ENCODE assay signal across 26 cellular contexts in genomic region chr13:45773236-45773635, GRCh38.
DNase-seq lines count a peak whose midpoint lies in the region; ATAC-seq and TF ChIP-seq lines count a peak whose summit lies in the region.
"Had no signal": no experiment of that assay in that cellular context is flagged by ENCODE, and none has a peak within 500 bp of the region (broad histone marks: within the 10 kb centered on the region; RNA-seq: fewer than 3 reads in every experiment).

No MANE protein-coding gene starts in this region.

- H3K4me2 ChIP-seq in mammary epithelial cell (ENCODE audit: insufficient read depth, low read depth, low read length), result peak overlapping the region; percentile 49

- no peaks in the 10 kb centered on the region for H3K27me3 ChIP-seq in mammary epithelial cell (ENCODE audit: insufficient read depth, low read length)
- H3K27me3 ChIP-seq: ascending aorta, SJSA1 had no signal

- H3K9me3 Mint-ChIP-seq in type B pancreatic cell, result peaks cover 6% of the 10 kb centered on the region
- H3K9me3 Mint-ChIP-seq: activated T-cell treated with anti-CD3 and anti-CD28 coated beads, Interleukin-2, amount 50 U/mL, for 72 hours; stimulated activated naive B cell treated with anti-CD40 and anti-IgM and Interleukin-4, amounts not matched to agents 10 μg/mL and 1 μg/mL and 100 μg/mL, for 72 hours had no signal

- peaks cover 16% of the 10 kb centered on the region for H3K4me1 Mint-ChIP-seq in type B pancreatic cell (ENCODE audit: unreplicated experiment)
- H3K4me1 Mint-ChIP-seq: stimulated activated naive B cell treated with anti-CD40 and anti-IgM and Interleukin-4, amounts not matched to agents 10 μg/mL and 1 μg/mL and 100 μg/mL, for 72 hours had no signal

- H3K79me2 ChIP-seq in mammary epithelial cell (ENCODE audit: insufficient read depth, low read length), result no peaks in the 10 kb centered on the region

- DNase-seq in EL (peak; percentile 25), NCI-H146 treated with DMSO at 0.1 percent for 48 hours (lab: John Stamatoyannopoulos, UW; ENCODE audit: unreplicated experiment) (peak; percentile 31), mammary epithelial cell (peak; percentile 65), iris pigment epithelial cell (ENCODE audit: low read depth) (peak; percentile 49), NCI-H2227 (lab: John Stamatoyannopoulos, UW; ENCODE audit: unreplicated experiment) (no peak), type B pancreatic cell (ENCODE audit: extremely low spot score, unreplicated experiment) (no peak)
- DNase-seq in effector CD4-positive, alpha-beta T cell, result no peak
- DNase-seq: activated CD4-positive, alpha-beta T cell treated with anti-CD3 and anti-CD28 coated beads for 4 hours; activated naive CD4-positive, alpha-beta T cell treated with anti-CD3 and anti-CD28 coated beads, Interleukin-2, amount 50 U/mL, for 16 hours; activated T-cell treated with anti-CD3 and anti-CD28 coated beads, Interleukin-2, amount 50 U/mL, for 72 hours; KG1; left ventricle myocardium inferior; NCI-H1930; NCI-H446; NK-92 treated with Interleukin-12 subunit alpha and Interleukin-12 subunit beta, amount 100 ng/mL, for 24 hours; small intestine; stimulated activated naive B cell treated with anti-CD40 and anti-IgM and Interleukin-4, amounts not matched to agents 10 μg/mL and 1 μg/mL and 100 μg/mL, for 72 hours; T-helper 17 cell had no signal

- H3K9ac ChIP-seq in mammary epithelial cell (ENCODE audit: insufficient read depth, low read length), result no peak overlapping the region

- CTCF ChIA-PET in mammary epithelial cell (lab: Charles Lee; ENCODE audit: low non-redundant PET), result no interaction called here

- H3K4me1 ChIP-seq in mammary epithelial cell (ENCODE audit: insufficient read depth, low read length), result peaks cover 9% of the 10 kb centered on the region
- H3K4me1 ChIP-seq: ascending aorta, left ventricle myocardium inferior had no signal

- no peak for ATAC-seq in GM19455 (IDR thresholded peaks at IDR 0.05; ENCODE audit: unreplicated experiment)
- ATAC-seq: activated T-cell treated with anti-CD3 and anti-CD28 coated beads, Interleukin-2, amount 50 U/mL, for 72 hours; HCT116; Panc1; stimulated activated naive B cell treated with anti-CD40 and anti-IgM and Interleukin-4, amounts not matched to agents 10 μg/mL and 1 μg/mL and 100 μg/mL, for 72 hours; T-helper 17 cell had no signal

- H3K36me3 ChIP-seq in mammary epithelial cell (ENCODE audit: insufficient read depth, low read length), result no peaks in the 10 kb centered on the region
- H3K36me3 ChIP-seq: ascending aorta, left ventricle myocardium inferior, SJSA1, thoracic aorta had no signal

- H3K4me3 ChIP-seq in mammary epithelial cell (replicated peaks in 1 of 3; ENCODE audit: insufficient read depth in 1 of 3, low read depth in 2 of 3, low read length in 3 of 3), result no peak overlapping the region
- H3K4me3 ChIP-seq: ascending aorta, left ventricle myocardium inferior, SJSA1, thoracic aorta had no signal

- no peak overlapping the region for H2AFZ ChIP-seq in mammary epithelial cell (ENCODE audit: low read depth, low read length)

- peaks cover 9% of the 10 kb centered on the region for H3K27me3 Mint-ChIP-seq in type B pancreatic cell

- H3K27ac Mint-ChIP-seq in type B pancreatic cell, result no peak overlapping the region
- H3K27ac Mint-ChIP-seq: activated T-cell treated with anti-CD3 and anti-CD28 coated beads, Interleukin-2, amount 50 U/mL, for 72 hours; progenitor cell of endocrine pancreas; stimulated activated naive B cell treated with anti-CD40 and anti-IgM and Interleukin-4, amounts not matched to agents 10 μg/mL and 1 μg/mL and 100 μg/mL, for 72 hours; T-helper 17 cell had no signal

- TF ChIP-seq CTCF in mammary epithelial cell (conservative IDR thresholded peaks at IDR 0.05 in 1 of 2, IDR thresholded peaks at IDR 0.05 in 1 of 2; ENCODE audit: extremely low read depth in 1 of 2, insufficient read depth in 1 of 2, low read depth in 1 of 2, low read length in 2 of 2) (no peak), type B pancreatic cell (conservative IDR thresholded peaks at IDR 0.05) (no peak)

- no TSS peak for BruUV-seq in mammary epithelial cell (replicated peaks; lab: Mats Ljungman, UMichigan)

- H3K36me3 Mint-ChIP-seq in type B pancreatic cell, result no peaks in the 10 kb centered on the region
- H3K36me3 Mint-ChIP-seq: stimulated activated naive B cell treated with anti-CD40 and anti-IgM and Interleukin-4, amounts not matched to agents 10 μg/mL and 1 μg/mL and 100 μg/mL, for 72 hours had no signal

- dilution Hi-C loops in mammary epithelial cell (cut with HindIII; ENCODE audit: low sequenced_read_pairs), result no loop called here

- H4K20me1 ChIP-seq in mammary epithelial cell (ENCODE audit: insufficient read depth, low read length), result no peaks in the 10 kb centered on the region

- H3K27ac ChIP-seq in mammary epithelial cell (ENCODE audit: insufficient read depth, low read depth, low read length), result no peak overlapping the region
- H3K27ac ChIP-seq: ascending aorta, left ventricle myocardium inferior, SJSA1, thoracic aorta had no signal

- no peaks in the 10 kb centered on the region for H3K9me3 ChIP-seq in mammary epithelial cell (replicated peaks; ENCODE audit: insufficient read depth, low read length)
- H3K9me3 ChIP-seq: ascending aorta, left ventricle myocardium inferior, SJSA1, thoracic aorta had no signal

- H3K4me3 Mint-ChIP-seq in type B pancreatic cell, result no peak overlapping the region
- H3K4me3 Mint-ChIP-seq: activated T-cell treated with anti-CD3 and anti-CD28 coated beads, Interleukin-2, amount 50 U/mL, for 72 hours; neural crest cell; stimulated activated naive B cell treated with anti-CD40 and anti-IgM and Interleukin-4, amounts not matched to agents 10 μg/mL and 1 μg/mL and 100 μg/mL, for 72 hours; T-helper 17 cell had no signal

- intact Hi-C loops in mammary epithelial cell (cut with micrococcal nuclease), result no loop called here

- in situ Hi-C loops in mammary epithelial cell (cut with MboI; ENCODE audit: low sequenced_read_pairs in 2 of 2), result no loop called here

- 25% methylated on average over 2 of the region's 2 CpGs for WGBS in mammary epithelial cell (ENCODE audit: low coverage, missing lambda C conversion rate)

Comparison
In these comparisons a context has a peak if more than half of its experiments do, and no peak if none do; other contexts are left out.
1. DNase-seq: peak in EL (single experiment), NCI-H146 treated with DMSO at 0.1 percent for 48 hours (single experiment), mammary epithelial cell (single experiment) and iris pigment epithelial cell (single experiment); none in NCI-H2227 (single experiment), type B pancreatic cell (single experiment) and effector CD4-positive, alpha-beta T cell (single experiment).